Comparison of ENCODE assay signal across 25 cellular contexts in genomic region chr2:54995553-54995952, GRCh38. TPM values are rescaled to one million over a fixed set of nuclear protein-coding genes. Genes with fewer than 3 reads are reported as not detected.
A peak's percentile ranks its signal among the peaks of the same experiment; 100 is the strongest.
DNase-seq lines count a peak whose midpoint lies in the region; ATAC-seq, FAIRE-seq and TF ChIP-seq lines count a peak whose summit lies in the region.
"Had no signal": no experiment of that assay in that cellular context is flagged by ENCODE, and none has a peak within 500 bp of the region (broad histone marks: within the 10 kb centered on the region; RNA-seq: fewer than 3 reads in every experiment).

No MANE protein-coding gene starts in this region.

- TF ChIP-seq CTCF in H1 (IDR thresholded peaks at IDR 0.05; ENCODE audit: control extremely low read depth in 1 of 3, insufficient read depth in 1 of 3, low read depth in 1 of 3, low read length in 3 of 3) = no peak

- H2BK20ac ChIP-seq in H1 (ENCODE audit: low read length) = no peak overlapping the region

- peak overlapping the region; percentile 9 for H3K23ac ChIP-seq in H1 (ENCODE audit: insufficient read length)

- H3K36me3 ChIP-seq in H1 (ENCODE audit: control insufficient read depth in 2 of 4, insufficient read depth in 4 of 4, low read length in 3 of 4) = no peaks in the 10 kb centered on the region
- H3K36me3 ChIP-seq: ascending aorta, esophagus muscularis mucosa, gastroesophageal sphincter, suprapubic skin had no signal

- H3K4me2 ChIP-seq in H1 (ENCODE audit: insufficient read depth in 1 of 2, low read depth in 2 of 2, low read length in 2 of 2) = no peak overlapping the region

- H3K79me1 ChIP-seq in H1 (ENCODE audit: low read depth, low read length) = peaks cover 3% of the 10 kb centered on the region; the same call in 1 of the 2 replicates

- 89% methylated on average over 3 of the region's 3 CpGs; no CpG with 5 or more reads in 1 of the 2 experiments for WGBS in H1 (ENCODE audit: extremely low coverage in 1 of 2, insufficient coverage in 1 of 2, insufficient read length in 1 of 2, insufficient replicate concordance in 2 of 2, low coverage in 1 of 2, low lambda C conversion rate in 2 of 2, missing lambda C conversion rate in 1 of 2), 2 experiments

- no peak overlapping the region for H4K5ac ChIP-seq in H1 (ENCODE audit: insufficient read length, low read depth, low read length)

- no peaks in the 10 kb centered on the region for H3K27me3 ChIP-seq in H1 (replicated peaks in 1 of 4; ENCODE audit: control insufficient read depth in 3 of 4, extremely low read depth in 1 of 4, insufficient read depth in 3 of 4, low read length in 3 of 4)
- H3K27me3 ChIP-seq: ascending aorta, esophagus muscularis mucosa, gastroesophageal sphincter, suprapubic skin had no signal

- H4K8ac ChIP-seq in H1 (ENCODE audit: extremely low read depth, insufficient read depth, low read length) = no peak overlapping the region

- peaks cover 18 to 96% of the 10 kb centered on the region in 2 experiments for H3K79me2 ChIP-seq in H1 (ENCODE audit: control insufficient read depth in 1 of 2, insufficient read depth in 2 of 2, low read length in 2 of 2)

- CTCF ChIA-PET in H1 (lab: Charles Lee; ENCODE audit: partially characterized antibody) = interaction anchor here (0.6 to 1.6 kb wide), 3 partner anchors 21 to 173 kb away, joined by 3 to 6 read pairs (median 5); no protein-coding TSS in a partner anchor

- TF ChIP-seq RAD21 in H1 (IDR thresholded peaks at IDR 0.05 in 1 of 2, conservative IDR thresholded peaks at IDR 0.05 in 1 of 2; ENCODE audit: low read depth in 2 of 2, low read length in 2 of 2) = no peak

- ATAC-seq in HG03432 (IDR thresholded peaks at IDR 0.05; ENCODE audit: unreplicated experiment) (peak; percentile 59), GM21825 (IDR thresholded peaks at IDR 0.05; ENCODE audit: unreplicated experiment) (no peak)
- no peak for ATAC-seq in naive thymus-derived CD8-positive, alpha-beta T cell
- ATAC-seq: gastroesophageal sphincter had no signal

- H3K9ac ChIP-seq in H1 (replicated peaks in 1 of 4; ENCODE audit: extremely low read depth in 1 of 4, low read depth in 3 of 4, low read length in 3 of 4) = no peak overlapping the region

- no peak overlapping the region for H3K4ac ChIP-seq in H1 (replicated peaks; ENCODE audit: insufficient read length, low read depth, low read length)

- H3K9me3 ChIP-seq in H1 (ENCODE audit: insufficient read depth in 2 of 2, low read depth in 1 of 2, low read length in 1 of 2) = no peaks in the 10 kb centered on the region
- H3K9me3 ChIP-seq: ascending aorta, esophagus muscularis mucosa, gastroesophageal sphincter, suprapubic skin had no signal

- no peak for TF ChIP-seq POLR2A in GM12892 (IDR thresholded peaks at IDR 0.05; ENCODE audit: low read depth, low read length)
- TF ChIP-seq POLR2A in H54 (IDR thresholded peaks at IDR 0.05; ENCODE audit: low read depth, low read length) = no peak
- no peak for TF ChIP-seq POLR2A in H1 (IDR thresholded peaks at IDR 0.05; ENCODE audit: control extremely low read depth in 1 of 2, low read depth in 2 of 2, low read length in 2 of 2)

- no peak overlapping the region for H2AK5ac ChIP-seq in H1 (ENCODE audit: low read depth, low read length)

- H3K23me2 ChIP-seq in H1 (ENCODE audit: low read depth, low read length) = no peaks in the 10 kb centered on the region

- H2BK5ac ChIP-seq in H1 (ENCODE audit: low read depth, low read length) = no peak overlapping the region

- no peak overlapping the region for H3K56ac ChIP-seq in H1 (replicated peaks; ENCODE audit: insufficient read length, low read depth, low read length)

- no peak overlapping the region for H4K91ac ChIP-seq in H1 (replicated peaks; ENCODE audit: insufficient read length, low read length)

- H3K18ac ChIP-seq in H1 (ENCODE audit: extremely low read depth, low read length) = no peak overlapping the region

- DNase-seq in GM12892 (ENCODE audit: insufficient read length) (no peak), H54 (ENCODE audit: insufficient read length, low spot score) (no peak), H1 (ENCODE audit: low read depth in 1 of 2, low spot score in 2 of 2) (no peak), cerebellar nuclear complex (lab: John Stamatoyannopoulos, UW) (no peak)
- DNase-seq in naive thymus-derived CD8-positive, alpha-beta T cell = no peak
- no peak for DNase-seq in stimulated activated CD4-positive, alpha-beta T cell treated with anti-CD3 and anti-CD28 coated beads, Interleukin-12 subunit alpha, Interleukin-12 subunit beta, amount 100 ng/mL, for 4 hours
- DNase-seq: activated naive CD4-positive, alpha-beta T cell treated with anti-CD3 and anti-CD28 coated beads, Interleukin-2, amount 10 ng/mL, durations not matched to agents 7 days and 5 days; activated T-cell treated with anti-CD3 and anti-CD28 coated beads, Interleukin-2, amount 50 U/mL, for 48 hours; effector memory CD4-positive, alpha-beta T cell; kidney glomerular epithelial cell; mammary epithelial cell; NCI-H1105; NCI-H2081 treated with DMSO at 0.1 percent for 48 hours; NCI-H510A; nucleus accumbens; T-helper 2 cell had no signal

- no peak overlapping the region for H2BK120ac ChIP-seq in H1 (replicated peaks; ENCODE audit: low read depth, low read length)

- peak overlapping the region in 1 of 10 donors; percentile 53 for H3K27ac Mint-ChIP-seq in naive thymus-derived CD8-positive, alpha-beta T cell
- H3K27ac Mint-ChIP-seq: activated naive CD4-positive, alpha-beta T cell treated with anti-CD3 and anti-CD28 coated beads, Interleukin-2, amount 10 ng/mL, durations not matched to agents 7 days and 5 days had no signal

- H2BK15ac ChIP-seq in H1 (ENCODE audit: low read length) = no peak overlapping the region

- H3K36me3 Mint-ChIP-seq in naive thymus-derived CD8-positive, alpha-beta T cell = peaks cover 0 to 4% (median 0%) of the 10 kb centered on the region in 3 donors

- H3K27ac ChIP-seq in H1 (ENCODE audit: low read depth, low read length) = no peak overlapping the region
- H3K27ac ChIP-seq: ascending aorta, C4-2B, esophagus muscularis mucosa, gastroesophageal sphincter, suprapubic skin had no signal

- H3K14ac ChIP-seq in H1 (ENCODE audit: insufficient read length) = no peak overlapping the region

- no peak for TF ChIP-seq EP300 in H1 (IDR thresholded peaks at IDR 0.05; ENCODE audit: borderline replicate concordance in 1 of 2, low read depth in 2 of 2, low read length in 2 of 2)

- H3K27me3 Mint-ChIP-seq in naive thymus-derived CD8-positive, alpha-beta T cell = no peaks in the 10 kb centered on the region
- H3K27me3 Mint-ChIP-seq: activated naive CD4-positive, alpha-beta T cell treated with anti-CD3 and anti-CD28 coated beads, Interleukin-2, amount 10 ng/mL, durations not matched to agents 7 days and 5 days had no signal

- H3K4me3 Mint-ChIP-seq in naive thymus-derived CD8-positive, alpha-beta T cell = peak overlapping the region in 2 of 10 donors; percentile 20 to 34
- H3K4me3 Mint-ChIP-seq: activated naive CD4-positive, alpha-beta T cell treated with anti-CD3 and anti-CD28 coated beads, Interleukin-2, amount 10 ng/mL, durations not matched to agents 7 days and 5 days had no signal

- H3K9me3 Mint-ChIP-seq in naive thymus-derived CD8-positive, alpha-beta T cell = no peaks in the 10 kb centered on the region
- H3K9me3 Mint-ChIP-seq: activated naive CD4-positive, alpha-beta T cell treated with anti-CD3 and anti-CD28 coated beads, Interleukin-2, amount 10 ng/mL, durations not matched to agents 7 days and 5 days had no signal

- no peak overlapping the region for H2BK12ac ChIP-seq in H1 (ENCODE audit: low read depth, low read length)

- H3K4me1 ChIP-seq in H1 (replicated peaks in 1 of 4; ENCODE audit: control insufficient read depth in 3 of 4, insufficient read depth in 4 of 4, low read length in 3 of 4) = no peaks in the 10 kb centered on the region; a peak in 2 of 7 replicates

- H3K4me1 Mint-ChIP-seq in naive thymus-derived CD8-positive, alpha-beta T cell = peaks cover 24 to 79% (median 74%) of the 10 kb centered on the region in 4 donors

- peak; percentile 64 for FAIRE-seq in GM12892 (lab: Jason Lieb, UNC)
- FAIRE-seq in H54 (lab: Jason Lieb, UNC) = peak; percentile 58
- FAIRE-seq in H1 (lab: Jason Lieb, UNC) = no peak
- FAIRE-seq: D721Med, GM19239 had no signal

- no peak overlapping the region for H3K4me3 ChIP-seq in H1 (ENCODE audit: extremely low read depth in 1 of 4, insufficient read depth in 2 of 4, low read depth in 3 of 4, low read length in 4 of 4)
- H3K4me3 ChIP-seq: ascending aorta, esophagus muscularis mucosa, gastroesophageal sphincter, suprapubic skin had no signal

- no peak overlapping the region for H2AFZ ChIP-seq in H1 (ENCODE audit: low read length)

- peaks cover 14 to 16% of the 10 kb centered on the region in 2 experiments for H4K20me1 ChIP-seq in H1 (replicated peaks in 1 of 2; ENCODE audit: control insufficient read depth in 1 of 2, insufficient read depth in 2 of 2, low read length in 2 of 2)

- POLR2A ChIA-PET in H1 (lab: Charles Lee; ENCODE audit: partially characterized antibody) = interaction anchor here (0.7 kb wide), 1 partner anchor 78 kb away, joined by 3 read pairs; no protein-coding TSS in a partner anchor
- POLR2A ChIA-PET in naive thymus-derived CD8-positive, alpha-beta T cell (lab: Charles Lee) = no interaction called here

TF ChIP-seq in H1, 55 proteins besides CTCF, POLR2A, EP300 and RAD21 (continues in another document):
- TF ChIP-seq KDM5A (IDR thresholded peaks at IDR 0.05; ENCODE audit: low read length) (no peak), RFX5 (IDR thresholded peaks at IDR 0.05; ENCODE audit: borderline replicate concordance, low read depth, low read length) (no peak), SRF (IDR thresholded peaks at IDR 0.05; ENCODE audit: low read depth, low read length) (no peak), SUZ12 (IDR thresholded peaks at IDR 0.05; ENCODE audit: low read length) (no peak), CEBPB (IDR thresholded peaks at IDR 0.05; ENCODE audit: low read depth, low read length) (no peak), SIX5 (IDR thresholded peaks at IDR 0.05; ENCODE audit: low read depth, low read length) (no peak), MAX (IDR thresholded peaks at IDR 0.05) (no peak)

RNA-seq across cellular contexts. Expression of gene RTN4, which starts 54.7 kb away (rescaled TPM):
- 113 TPM for polyA plus RNA-seq in GM12892 (2012; ENCODE audit: missing spikeins)
- 240 and 242 TPM in 2 replicates for total RNA-seq in H1 (2021; fragmentation: NEBNext Ultra II Directional; extraction: Animal tissue kit (Norgen Biotek cat#: 25700))
- 113 and 179 TPM in 2 replicates for polyA plus RNA-seq in H1 (2011; rRNA removed)
- polyA plus RNA-seq in H1 (2011; cell fraction: cytosol; rRNA removed) = 181 TPM
- 68.6 TPM for polyA plus RNA-seq in H1 (2011; cell fraction: nucleus; rRNA removed)
- polyA plus RNA-seq in H1 (2012, experiment 1 of 2) = 159 to 285 TPM (median 199 TPM) in 4 replicates
- 93.2 TPM for polyA plus RNA-seq in H1 (2012, experiment 2 of 2)
- polyA plus RNA-seq in H1 (2013, experiment 1 of 2) = 447 TPM
- 509 TPM for polyA plus RNA-seq in H1 (2013, experiment 2 of 2)
- polyA minus RNA-seq in H1 (2011; rRNA and poly(A)+ RNA removed) = 157 and 171 TPM in 2 replicates
- 108 TPM for polyA minus RNA-seq in H1 (2011; cell fraction: cytosol; rRNA and poly(A)+ RNA removed)
- 128 TPM for polyA minus RNA-seq in H1 (2011; cell fraction: nucleus; rRNA and poly(A)+ RNA removed)
- total RNA-seq in naive thymus-derived CD8-positive, alpha-beta T cell = 10 to 100 TPM; 68.3 to 69.3 TPM
- 10 to 100 TPM; 68.0 to 77.1 (median 74.2) TPM for polyA plus RNA-seq in naive thymus-derived CD8-positive, alpha-beta T cell
